ENCODE assay signal across 8 cellular contexts in genomic region chr6:119349041-119349340, GRCh38. TPM values are rescaled to one million over a fixed set of nuclear protein-coding genes. Genes with fewer than 3 reads are reported as not detected.
DNase-seq lines count a peak whose midpoint lies in the region; ATAC-seq and TF ChIP-seq lines count a peak whose summit lies in the region.

No MANE protein-coding gene starts in this region.

- CTCF ChIA-PET in A673 (lab: Charles Lee), result no interaction called here

- no TSS peak for BruUV-seq in A673 (replicated peaks; lab: Mats Ljungman, UMichigan)

- TF ChIP-seq CTCF in A673 (conservative IDR thresholded peaks at IDR 0.05; ENCODE audit: low read depth, low read length), result no peak

- H3K9ac ChIP-seq in HUES64 (ENCODE audit: low read depth, low read length), result peak overlapping the region; percentile 53

- intact Hi-C loops in A673 (cut with micrococcal nuclease; ENCODE audit: unreplicated experiment), result loop anchor here (5.0 kb wide), 1 partner anchor 202 kb away; no protein-coding TSS in a partner anchor

- under 1% methylated on average over 34 of the region's 34 CpGs for WGBS in HUES64

- H3K27me3 ChIP-seq in A673 (replicated peaks; ENCODE audit: insufficient read depth, low read depth, low read length, poor library complexity), result peaks cover 96% of the 10 kb centered on the region
- peaks cover 51% of the 10 kb centered on the region for H3K27me3 ChIP-seq in HUES64 (ENCODE audit: insufficient read depth, low read length)
- no peaks in the 10 kb centered on the region for H3K27me3 ChIP-seq in mononuclear cell (ENCODE audit: insufficient read depth, low read length)

- H3K9me3 ChIP-seq in A673 (ENCODE audit: low read depth, low read length, poor library complexity, severe bottlenecking) (no peaks in the 10 kb centered on the region), HUES64 (ENCODE audit: insufficient read depth, low read depth, low read length) (no peaks in the 10 kb centered on the region), mononuclear cell (ENCODE audit: low read depth, low read length) (no peaks in the 10 kb centered on the region)

- H3K36me3 ChIP-seq in A673 (ENCODE audit: insufficient read depth, low read length, poor library complexity, severe bottlenecking) (no peaks in the 10 kb centered on the region), HUES64 (ENCODE audit: insufficient read depth, low read length) (no peaks in the 10 kb centered on the region)

- H3K4me1 ChIP-seq in A673 (ENCODE audit: insufficient read depth, low read length, poor library complexity, severe bottlenecking), result peaks cover 6% of the 10 kb centered on the region
- H3K4me1 ChIP-seq in HUES64 (ENCODE audit: insufficient read depth, low read length), result peaks cover 16% of the 10 kb centered on the region
- peaks cover 31% of the 10 kb centered on the region for H3K4me1 ChIP-seq in mononuclear cell (ENCODE audit: insufficient read depth, low read length)

- peak; percentile 3 for ATAC-seq in GM19023 (IDR thresholded peaks at IDR 0.05; ENCODE audit: unreplicated experiment)

- DNase-seq in A673 (ENCODE audit: low spot score) (no peak), NCI-H146 treated with DMSO at 0.1 percent for 48 hours (lab: John Stamatoyannopoulos, UW; ENCODE audit: unreplicated experiment) (no peak), NCI-H2196 (lab: John Stamatoyannopoulos, UW; ENCODE audit: unreplicated experiment) (no peak)
- DNase-seq in stimulated activated CD4-positive, alpha-beta T cell treated with anti-CD3 and anti-CD28 coated beads, Interleukin-12 subunit alpha, Interleukin-12 subunit beta, amount 100 ng/mL, for 4 hours, result no peak

- H3K27ac ChIP-seq in A673 (ENCODE audit: low read depth, low read length, poor library complexity, severe bottlenecking), result no peak overlapping the region
- H3K27ac ChIP-seq in HUES64 (ENCODE audit: low read depth, low read length), result no peak overlapping the region
- peak overlapping the region; percentile 47 for H3K27ac ChIP-seq in cingulate gyrus (ENCODE audit: low read depth, low read length)

- H3K4me3 ChIP-seq in A673 (ENCODE audit: low read depth, low read length, poor library complexity, severe bottlenecking) (peak overlapping the region; percentile 52), HUES64 (ENCODE audit: low read length) (peak overlapping the region; percentile 83), mononuclear cell (ENCODE audit: low read length) (peak overlapping the region; percentile 69)

- POLR2A ChIA-PET in A673 (lab: Charles Lee; ENCODE audit: low non-redundant PET), result no interaction called here

RNA-seq across cellular contexts. Expression of gene MAN1A1, which starts 0.6 kb away (rescaled TPM):
- 0.06 TPM in 1 of 2 replicates, not detected in the other for total RNA-seq in A673 (2021)
- 3.1 TPM for polyA plus RNA-seq in HUES64 (2013, experiment 1 of 2)
- polyA plus RNA-seq in HUES64 (2013, experiment 2 of 2), result 3.9 TPM
- 33.4 TPM for total RNA-seq in mononuclear cell

Comparison
In these comparisons a context has a peak if more than half of its experiments do, and no peak if none do; other contexts are left out.
1. RNA of gene MAN1A1, which starts 0.6 kb away (total RNA-seq): 33.4 TPM in mononuclear cell (single experiment); 0.06 TPM in A673; every median in the first group is over 10 times any median in the second.
2. Peak in every context shown above with its lines, with median percentiles within 50 percentile points of each other: H3K4me3 ChIP-seq.